8 cellular contexts compared by ENCODE assay signal in genomic region chr11:120400564-120401364, GRCh38.
A peak's percentile ranks its signal among the peaks of the same experiment; 100 is the strongest.
DNase-seq lines count a peak whose midpoint lies in the region; ATAC-seq, FAIRE-seq and TF ChIP-seq lines count a peak whose summit lies in the region.

No MANE protein-coding gene starts in this region.

- peak; percentile 87 for FAIRE-seq in D721Med (lab: Jason Lieb, UNC)

- no peak for DNase-seq in D721Med (ENCODE audit: insufficient read length, low spot score)
- peak; percentile 25 for DNase-seq in NCI-H2196 (lab: John Stamatoyannopoulos, UW; ENCODE audit: unreplicated experiment)
- peak; percentile 83 to 93 for DNase-seq in dermis microvascular lymphatic vessel endothelial cell (ENCODE audit: low read depth in 2 of 2)
- DNase-seq in myocyte (ENCODE audit: low read depth) = peak; percentile 94
- DNase-seq in activated CD4-positive, alpha-beta T cell treated with anti-CD3 and anti-CD28 coated beads for 48 hours = no peak
- no peak for DNase-seq in KBM-7
- no peak for DNase-seq in nucleus accumbens (lab: John Stamatoyannopoulos, UW)

- TF ChIP-seq CTCF in D721Med (IDR thresholded peaks at IDR 0.05; ENCODE audit: insufficient read depth, missing control alignments) = no peak

- ATAC-seq in GM18498 (IDR thresholded peaks at IDR 0.05; ENCODE audit: unreplicated experiment) = no peak

- in situ Hi-C loops in KBM-7 (cut with MboI; ENCODE audit: low pct_unique_long_range_greater_than_20kb, low sequenced_read_pairs) = no loop called here

Comparison
In these comparisons a context has a peak if more than half of its experiments do, and no peak if none do; other contexts are left out.
1. DNase-seq: peak in NCI-H2196 (single experiment), dermis microvascular lymphatic vessel endothelial cell (2 of 2) and myocyte (single experiment); none in D721Med (single experiment), activated CD4-positive, alpha-beta T cell treated with anti-CD3 and anti-CD28 coated beads for 48 hours (single experiment), KBM-7 (single experiment) and nucleus accumbens (0 of 56).